ENCODE assay signal across 14 cellular contexts in the genomic region with DNA sequence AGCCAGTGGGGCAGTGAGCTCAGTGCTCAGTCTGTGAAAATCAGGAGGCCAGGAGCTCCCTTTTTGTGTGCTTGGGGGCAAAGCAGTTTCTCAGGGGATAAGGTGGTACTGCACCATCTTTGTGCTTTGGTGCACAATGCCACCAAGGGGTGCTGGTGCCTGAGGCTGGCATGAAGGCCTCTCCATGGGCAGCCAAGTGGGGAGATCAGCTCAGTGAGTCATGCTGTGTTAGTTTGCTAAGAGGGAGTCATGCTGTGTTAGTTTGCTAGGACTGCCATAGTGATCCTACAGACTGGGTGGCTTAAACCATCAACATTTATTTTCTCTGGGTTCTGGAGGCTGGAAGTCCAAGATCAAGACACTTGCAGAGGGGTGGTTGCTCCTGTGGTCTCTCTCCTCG.
"Had no signal": no experiment of that assay in that cellular context is flagged by ENCODE, and none has a peak within 500 bp of the region (broad histone marks: within the 10 kb centered on the region; RNA-seq: fewer than 3 reads in every experiment).

No MANE protein-coding gene starts in this region.

- DNase-seq: activated CD4-positive, alpha-beta T cell treated with anti-CD3 and anti-CD28 coated beads, Interleukin-2, amount 50 U/mL, for 1 hour; activated naive CD4-positive, alpha-beta T cell treated with anti-CD3 and anti-CD28 coated beads, Interleukin-2, amount 50 U/mL, for 16 hours; activated T-cell treated with anti-CD3 and anti-CD28 coated beads for 4 hours; effector memory CD8-positive, alpha-beta T cell; erythroblast; glutamatergic neuron; immature natural killer cell; left colon; naive thymus-derived CD4-positive, alpha-beta T cell; spleen; stimulated activated CD4-positive, alpha-beta T cell treated with anti-CD3 and anti-CD28 coated beads, Interleukin-1b, Interleukin-23, amount 100 ng/mL, for 48 hours; stimulated activated naive B cell treated with anti-CD40 and anti-IgM and Interleukin-4, amounts not matched to agents 10 μg/mL and 1 μg/mL and 100 μg/mL, for 72 hours; T-helper 17 cell; trophoblast cell had no signal
